In the genomic region with DNA sequence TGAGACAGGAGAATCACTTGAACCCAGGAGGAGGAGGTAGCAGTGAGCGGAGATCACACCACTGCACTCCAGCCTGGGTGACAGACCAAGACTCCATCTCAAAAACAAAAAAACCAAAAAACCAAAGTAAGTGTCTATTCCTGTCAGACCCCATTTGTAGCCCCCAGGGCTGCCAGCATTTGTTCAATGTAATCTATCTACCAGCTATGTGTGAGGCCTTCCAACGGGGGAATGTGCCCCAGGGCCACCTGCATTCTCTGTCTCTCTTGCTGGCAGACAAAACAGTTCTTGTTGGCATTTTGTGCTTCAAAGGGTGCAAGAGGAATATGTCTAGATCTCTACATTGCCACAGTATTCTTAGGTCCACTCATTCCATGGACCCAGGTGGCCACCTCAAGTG, we compare ENCODE assay signal across 9 cellular contexts. TPM values are rescaled to one million over a fixed set of nuclear protein-coding genes. Genes with fewer than 3 reads are reported as not detected.
"Had no signal": no experiment of that assay in that cellular context is flagged by ENCODE, and none has a peak within 500 bp of the region (broad histone marks: within the 10 kb centered on the region; RNA-seq: fewer than 3 reads in every experiment).

No MANE protein-coding gene starts in this region.

- ATAC-seq: GM12878 had no signal

- H3K4me3 ChIP-seq: GM12878 had no signal

- FAIRE-seq: G401.6, GM12878, GM12891, GM12892, GM18507, GM19239 had no signal

- DNase-seq: GDM1, GF-D8 had no signal

RNA-seq across cellular contexts. Expression of a gene that starts 34.1 kb away (rescaled TPM):
- total RNA-seq: G401 had no signal
